Comparison of ENCODE assay signal across 21 cellular contexts in the genomic region with DNA sequence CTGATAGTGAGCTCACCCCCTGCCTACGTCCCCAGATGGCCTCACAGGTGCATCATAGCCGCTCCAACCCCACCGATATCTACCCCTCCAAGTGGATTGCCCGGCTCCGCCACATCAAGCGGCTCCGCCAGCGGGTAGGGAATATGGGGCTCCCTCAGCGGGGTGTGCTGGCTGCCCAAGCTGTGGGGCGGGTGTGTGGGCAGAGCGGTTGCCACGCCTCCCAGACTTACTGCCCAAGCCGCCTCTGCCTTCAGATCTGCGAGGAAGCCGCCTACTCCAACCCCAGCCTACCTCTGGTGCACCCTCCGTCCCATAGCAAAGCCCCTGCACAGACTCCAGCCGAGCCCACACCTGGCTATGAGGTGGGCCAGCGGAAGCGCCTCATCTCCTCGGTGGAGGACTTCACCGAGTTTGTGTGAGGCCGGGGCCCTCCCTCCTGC.
"Had no signal": no experiment of that assay in that cellular context is flagged by ENCODE, and none has a peak within 500 bp of the region (broad histone marks: within the 10 kb centered on the region; RNA-seq: fewer than 3 reads in every experiment).

No MANE protein-coding gene starts in this region.

- H3K9me3 ChIP-seq: body of pancreas, gastroesophageal sphincter, left ventricle myocardium inferior, spleen, thoracic aorta, upper lobe of left lung had no signal

- H3K4me3 ChIP-seq: body of pancreas, gastroesophageal sphincter, left ventricle myocardium inferior, spleen, thoracic aorta, upper lobe of left lung had no signal

- ATAC-seq: activated CD4-positive, CD25-positive, alpha-beta regulatory T cell treated with anti-CD3 and anti-CD28 coated beads, Interleukin-2, amount 50 U/mL, for 24 hours; activated CD8-positive, alpha-beta T cell treated with anti-CD3 and anti-CD28 coated beads, Interleukin-2, amount 10 ng/mL, durations not matched to agents 7 days and 5 days; body of pancreas; gastroesophageal sphincter; naive thymus-derived CD8-positive, alpha-beta T cell had no signal

- H3K4me3 Mint-ChIP-seq: activated CD4-positive, alpha-beta T cell treated with anti-CD3 and anti-CD28 coated beads, Interleukin-2, amount 10 ng/mL, durations not matched to agents 24 days and 14 days; activated CD8-positive, alpha-beta T cell treated with anti-CD3 and anti-CD28 coated beads, Interleukin-2, amount 10 ng/mL, durations not matched to agents 7 days and 5 days; activated naive CD4-positive, alpha-beta T cell treated with anti-CD3 and anti-CD28 coated beads, Interleukin-2, amount 50 U/mL, for 24 hours; activated T-helper 1 cell treated with anti-CD3 and anti-CD28 coated beads, Interleukin-12 subunit alpha, Interleukin-12 subunit beta, Interleukin-2, Interleukin-4 antibody, amounts not matched to agents 30 ng/mL and 10 ng/mL and 1 ng/mL, durations not matched to agents 14 hours and 24 hours and 36 hours; mesothelial cell of epicardium; naive thymus-derived CD8-positive, alpha-beta T cell had no signal

- DNase-seq: activated CD4-positive, alpha-beta T cell treated with anti-CD3 and anti-CD28 coated beads, Interleukin-2, amount 10 ng/mL, durations not matched to agents 24 days and 14 days; activated CD8-positive, alpha-beta T cell treated with anti-CD3 and anti-CD28 coated beads, Interleukin-2, amount 10 ng/mL, durations not matched to agents 7 days and 5 days; activated gamma-delta T cell treated with Interleukin-2 at 50 U/mL for 16 hours; body of pancreas; effector memory CD4-positive, alpha-beta T cell; hypothalamus; left ventricle myocardium inferior; naive thymus-derived CD8-positive, alpha-beta T cell; spleen; stimulated activated CD4-positive, alpha-beta T cell treated with anti-CD3 and anti-CD28 coated beads, Interleukin-4, amount 100 ng/mL, for 24 hours; stimulated activated naive CD4-positive, alpha-beta T cell treated with Interleukin-2 at 50 U/mL for 16 hours had no signal

- H3K27ac Mint-ChIP-seq: activated CD4-positive, alpha-beta T cell treated with anti-CD3 and anti-CD28 coated beads, Interleukin-2, amount 10 ng/mL, durations not matched to agents 24 days and 14 days; activated naive CD4-positive, alpha-beta T cell treated with anti-CD3 and anti-CD28 coated beads, Interleukin-2, amount 50 U/mL, for 24 hours; activated T-helper 1 cell treated with anti-CD3 and anti-CD28 coated beads, Interleukin-12 subunit alpha, Interleukin-12 subunit beta, Interleukin-2, Interleukin-4 antibody, amounts not matched to agents 30 ng/mL and 10 ng/mL and 1 ng/mL, durations not matched to agents 14 hours and 24 hours and 36 hours; mesothelial cell of epicardium; progenitor cell of endocrine pancreas had no signal

- H3K9me3 Mint-ChIP-seq: activated CD4-positive, alpha-beta T cell treated with anti-CD3 and anti-CD28 coated beads, Interleukin-2, amount 10 ng/mL, durations not matched to agents 24 days and 14 days; activated naive CD4-positive, alpha-beta T cell treated with anti-CD3 and anti-CD28 coated beads, Interleukin-2, amount 50 U/mL, for 24 hours; activated T-helper 1 cell treated with anti-CD3 and anti-CD28 coated beads, Interleukin-12 subunit alpha, Interleukin-12 subunit beta, Interleukin-2, Interleukin-4 antibody, amounts not matched to agents 30 ng/mL and 10 ng/mL and 1 ng/mL, durations not matched to agents 14 hours and 24 hours and 36 hours; mesothelial cell of epicardium; naive thymus-derived CD8-positive, alpha-beta T cell had no signal

- H3K27me3 Mint-ChIP-seq: activated CD4-positive, alpha-beta T cell treated with anti-CD3 and anti-CD28 coated beads, Interleukin-2, amount 10 ng/mL, durations not matched to agents 24 days and 14 days; activated naive CD4-positive, alpha-beta T cell treated with anti-CD3 and anti-CD28 coated beads, Interleukin-2, amount 50 U/mL, for 24 hours; naive thymus-derived CD8-positive, alpha-beta T cell; progenitor cell of endocrine pancreas had no signal

- H3K27ac ChIP-seq: body of pancreas, epithelial cell of prostate, gastroesophageal sphincter, left ventricle myocardium inferior, thoracic aorta, upper lobe of left lung, VCaP had no signal

- H3K4me1 Mint-ChIP-seq: activated CD4-positive, alpha-beta T cell treated with anti-CD3 and anti-CD28 coated beads, Interleukin-2, amount 10 ng/mL, durations not matched to agents 24 days and 14 days; activated naive CD4-positive, alpha-beta T cell treated with anti-CD3 and anti-CD28 coated beads, Interleukin-2, amount 50 U/mL, for 24 hours; mesothelial cell of epicardium; naive thymus-derived CD8-positive, alpha-beta T cell had no signal

- H3K27me3 ChIP-seq: body of pancreas, gastroesophageal sphincter, spleen, upper lobe of left lung had no signal

- H3K36me3 Mint-ChIP-seq: activated naive CD4-positive, alpha-beta T cell treated with anti-CD3 and anti-CD28 coated beads, Interleukin-2, amount 50 U/mL, for 24 hours had no signal
